Comparison of ENCODE assay signal across 11 cellular contexts in the genomic region with DNA sequence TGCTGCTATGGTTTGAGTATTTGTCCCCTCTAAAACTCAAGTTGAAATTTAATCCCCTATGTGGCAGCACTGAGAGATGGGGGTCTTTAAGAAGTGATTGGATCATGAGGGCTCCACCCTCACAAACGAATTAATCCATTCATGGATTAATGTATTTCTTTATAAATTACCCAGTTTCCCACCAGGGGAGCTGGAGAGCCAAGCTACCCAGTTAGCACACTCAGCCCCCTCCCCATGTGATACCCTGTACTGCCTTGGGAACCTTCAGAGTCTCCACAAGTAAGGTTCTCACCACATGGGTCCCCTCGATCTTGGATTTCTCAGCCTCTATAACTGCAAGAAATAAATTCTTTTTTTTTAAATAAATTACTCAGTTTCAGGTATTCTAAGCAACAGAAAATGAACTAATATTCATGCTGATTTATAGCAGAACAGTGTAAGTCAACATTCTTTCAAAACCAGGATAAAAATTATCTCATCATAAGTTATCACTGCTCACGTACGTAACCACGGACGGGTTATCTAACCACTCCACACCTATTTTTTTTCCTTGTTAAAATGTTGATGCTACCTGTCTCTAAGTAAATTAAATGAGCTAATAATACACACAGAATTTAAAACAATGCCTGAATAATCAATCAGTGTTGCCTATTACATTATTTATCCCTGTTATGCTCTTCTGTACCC. TPM values are rescaled to one million over a fixed set of nuclear protein-coding genes. Genes with fewer than 3 reads are reported as not detected.
DNase-seq lines count a peak whose midpoint lies in the region; ATAC-seq lines count a peak whose summit lies in the region.
"Had no signal": no experiment of that assay in that cellular context is flagged by ENCODE, and none has a peak within 500 bp of the region (broad histone marks: within the 10 kb centered on the region; RNA-seq: fewer than 3 reads in every experiment).

No MANE protein-coding gene starts in this region.

- H3K27ac ChIP-seq in effector memory CD4-positive, alpha-beta T cell (ENCODE audit: insufficient read depth, low read length, poor library complexity, severe bottlenecking): no peak overlapping the region

- peaks cover 69% of the 10 kb centered on the region for H3K4me1 Mint-ChIP-seq in activated naive CD8-positive, alpha-beta T cell treated with anti-CD3 and anti-CD28 coated beads, Interleukin-2, amount 50 U/mL, for 24 hours
- H3K4me1 Mint-ChIP-seq in naive B cell: peaks cover 51 to 68% (median 59%) of the 10 kb centered on the region in 3 donors

- no peaks in the 10 kb centered on the region for H3K27me3 Mint-ChIP-seq in activated naive CD8-positive, alpha-beta T cell treated with anti-CD3 and anti-CD28 coated beads, Interleukin-2, amount 50 U/mL, for 24 hours
- H3K27me3 Mint-ChIP-seq in naive B cell: no peaks in the 10 kb centered on the region

- no peaks in the 10 kb centered on the region for H3K36me3 ChIP-seq in effector memory CD4-positive, alpha-beta T cell (ENCODE audit: control insufficient read depth, insufficient read depth, low read length)

- H3K9me3 Mint-ChIP-seq in activated naive CD8-positive, alpha-beta T cell treated with anti-CD3 and anti-CD28 coated beads, Interleukin-2, amount 50 U/mL, for 24 hours: no peaks in the 10 kb centered on the region
- H3K9me3 Mint-ChIP-seq in naive B cell: no peaks in the 10 kb centered on the region

- peak overlapping the region; percentile 68 for H3K27ac Mint-ChIP-seq in activated naive CD8-positive, alpha-beta T cell treated with anti-CD3 and anti-CD28 coated beads, Interleukin-2, amount 50 U/mL, for 24 hours
- H3K27ac Mint-ChIP-seq in naive B cell: peak overlapping the region in 2 of 6 donors; percentile 59 to 64

- H3K27me3 ChIP-seq in effector memory CD4-positive, alpha-beta T cell (replicated peaks; ENCODE audit: control insufficient read depth, insufficient read depth, low read length, poor library complexity, severe bottlenecking): no peaks in the 10 kb centered on the region

- peaks cover 16% of the 10 kb centered on the region for H3K4me1 ChIP-seq in effector memory CD4-positive, alpha-beta T cell (ENCODE audit: control insufficient read depth, insufficient read depth, low read length, poor library complexity, severe bottlenecking)

- H3K4me3 Mint-ChIP-seq in activated naive CD8-positive, alpha-beta T cell treated with anti-CD3 and anti-CD28 coated beads, Interleukin-2, amount 50 U/mL, for 24 hours: peak overlapping the region; percentile 93
- H3K4me3 Mint-ChIP-seq in naive B cell: peak overlapping the region in 2 of 8 donors; percentile 2 to 98

- no peak overlapping the region for H3K4me3 ChIP-seq in effector memory CD4-positive, alpha-beta T cell (ENCODE audit: insufficient read depth, low read depth, low read length, poor library complexity, severe bottlenecking)

- H3K9me3 ChIP-seq in effector memory CD4-positive, alpha-beta T cell (ENCODE audit: control insufficient read depth, low read length): no peaks in the 10 kb centered on the region

- peak; percentile 35 for DNase-seq in activated CD4-positive, alpha-beta T cell treated with anti-CD3 and anti-CD28 coated beads for 48 hours
- no peak for DNase-seq in activated CD4-positive, alpha-beta T cell treated with anti-CD3 and anti-CD28 coated beads, Interleukin-2, amount 50 U/mL, for 4 hours
- peak; percentile 24 for DNase-seq in HT1080 (ENCODE audit: low read depth)
- DNase-seq in activated naive CD8-positive, alpha-beta T cell treated with anti-CD3 and anti-CD28 coated beads, Interleukin-2, amount 50 U/mL, for 24 hours: peak; percentile 20
- DNase-seq in naive B cell: peak; percentile 11
- DNase-seq in NCI-H2107 (lab: John Stamatoyannopoulos, UW): no peak
- DNase-seq in SKM-1 (lab: John Stamatoyannopoulos, UW; ENCODE audit: unreplicated experiment): no peak
- DNase-seq in effector memory CD4-positive, alpha-beta T cell: no peak
- DNase-seq: activated CD4-positive, alpha-beta T cell treated with anti-CD3 and anti-CD28 coated beads for 4 hours; C1 segment of cervical spinal cord; left cardiac atrium had no signal

- peaks cover 64% of the 10 kb centered on the region for H3K36me3 Mint-ChIP-seq in activated naive CD8-positive, alpha-beta T cell treated with anti-CD3 and anti-CD28 coated beads, Interleukin-2, amount 50 U/mL, for 24 hours (ENCODE audit: low read depth)
- peaks cover 8 to 9% of the 10 kb centered on the region in 2 donors for H3K36me3 Mint-ChIP-seq in naive B cell

- ATAC-seq in activated naive CD8-positive, alpha-beta T cell treated with anti-CD3 and anti-CD28 coated beads, Interleukin-2, amount 50 U/mL, for 24 hours: no peak
- no peak for ATAC-seq in naive B cell (ENCODE audit: low read depth in 2 of 2)
- ATAC-seq: left cardiac atrium had no signal

RNA-seq across cellular contexts. Expression of gene NAP1L1, which starts 3.6 kb away (rescaled TPM):
- 262 and 444 TPM in 2 replicates for total RNA-seq in HT1080 (2014; rRNA removed; shearing (Covaris generic))
- polyA plus RNA-seq in HT1080 (2015; cell fraction: cytosol; rRNA removed): 999 and 1,271 TPM in 2 replicates
- polyA plus RNA-seq in HT1080 (2015; cell fraction: nucleus; rRNA removed): 741 and 770 TPM in 2 replicates
- 100 to 1,000 TPM; 112 to 223 (median 196) TPM for polyA plus RNA-seq in naive B cell (ENCODE audit: low read depth in 6 of 6)

RNA-seq across cellular contexts. Expression of gene PHLDA1, which starts 49.3 kb away (rescaled TPM):
- total RNA-seq in HT1080 (2014; rRNA removed; shearing (Covaris generic)): 155 and 184 TPM in 2 replicates
- 274 and 370 TPM in 2 replicates for polyA plus RNA-seq in HT1080 (2015; cell fraction: cytosol; rRNA removed)
- 246 and 289 TPM in 2 replicates for polyA plus RNA-seq in HT1080 (2015; cell fraction: nucleus; rRNA removed)
- under 1 TPM; 0.11 to 0.30 (median 0.16) TPM for polyA plus RNA-seq in naive B cell (ENCODE audit: low read depth in 6 of 6)

Comparison
In these comparisons a context has a peak if more than half of its experiments do, and no peak if none do; other contexts are left out.
1. DNase-seq: peak in activated CD4-positive, alpha-beta T cell treated with anti-CD3 and anti-CD28 coated beads for 48 hours (single experiment), HT1080 (single experiment), activated naive CD8-positive, alpha-beta T cell treated with anti-CD3 and anti-CD28 coated beads, Interleukin-2, amount 50 U/mL, for 24 hours (single experiment) and naive B cell (single experiment); none in activated CD4-positive, alpha-beta T cell treated with anti-CD3 and anti-CD28 coated beads, Interleukin-2, amount 50 U/mL, for 4 hours (0 of 2), NCI-H2107 (single experiment), SKM-1 (single experiment) and effector memory CD4-positive, alpha-beta T cell (0 of 3).